In genomic region chr2:240149943-240150784, GRCh38 we compare ENCODE assay signal across 1 cellular context.
TF ChIP-seq lines count a peak whose summit lies in the region.

No MANE protein-coding gene starts in this region.

TF ChIP-seq in HepG2, 621 proteins besides CTCF, POLR2A, EP300 and RAD21 (continued from another document):
- TF ChIP-seq PATZ1 (CRISPR knock-in tag; IDR thresholded peaks at IDR 0.05) (peak; percentile 59; the same call in 1 of the 2 replicates), DNMT3B (CRISPR knock-in tag; conservative IDR thresholded peaks at IDR 0.05) (no peak), STAG1 (CRISPR knock-in tag; IDR thresholded peaks at IDR 0.05) (peak; percentile 69), ZNF740 (CRISPR knock-in tag; IDR thresholded peaks at IDR 0.05) (0 out of 2 replicates have a peak, but pooled peaks have one; percentile 12), ZKSCAN1 (IDR thresholded peaks at IDR 0.05; ENCODE audit: low read length) (no peak), HNF1B (CRISPR knock-in tag; IDR thresholded peaks at IDR 0.05) (0 out of 2 replicates have a peak, but pooled peaks have one; percentile 32), MAFG (CRISPR knock-in tag; IDR thresholded peaks at IDR 0.05) (0 out of 2 replicates have a peak, but pooled peaks have one; percentile 30), SMC3 (IDR thresholded peaks at IDR 0.05; ENCODE audit: low read length) (peak; percentile 38; the same call in 1 of the 2 replicates), ETV5 (CRISPR knock-in tag; IDR thresholded peaks at IDR 0.05; ENCODE audit: borderline replicate concordance) (peak; percentile 28; the same call in 1 of the 2 replicates), XRCC5 (optimal IDR thresholded peaks at IDR 0.05; ENCODE audit: low read length) (peak; percentile 79), MAZ (IDR thresholded peaks at IDR 0.05; ENCODE audit: borderline replicate concordance, low read depth, low read length) (0 out of 2 replicates have a peak, but pooled peaks have one; percentile 52), MAZ (CRISPR knock-in tag; IDR thresholded peaks at IDR 0.05; ENCODE audit: low read depth) (no peak), ZNF883 (CRISPR knock-in tag; IDR thresholded peaks at IDR 0.05; ENCODE audit: not compliant biosample characterization) (peak; percentile 30), ZNF687 (CRISPR knock-in tag; IDR thresholded peaks at IDR 0.05) (peak; percentile 21; the same call in 1 of the 2 replicates)
